ENCODE assay signal across 19 cellular contexts in genomic region chr2:216431457-216431856, GRCh38. TPM values are rescaled to one million over a fixed set of nuclear protein-coding genes. Genes with fewer than 3 reads are reported as not detected.
DNase-seq lines count a peak whose midpoint lies in the region; ATAC-seq, FAIRE-seq and TF ChIP-seq lines count a peak whose summit lies in the region.
"Had no signal": no experiment of that assay in that cellular context is flagged by ENCODE, and none has a peak within 500 bp of the region (broad histone marks: within the 10 kb centered on the region; RNA-seq: fewer than 3 reads in every experiment).

No MANE protein-coding gene starts in this region.

- FAIRE-seq in GM12878 (lab: Jason Lieb, UNC) (no peak), GM12892 (lab: Jason Lieb, UNC) (no peak)
- FAIRE-seq: A549, G401.6, H54 had no signal

- H2AFZ ChIP-seq in GM12878 (ENCODE audit: control insufficient read depth, low read depth, low read length), result no peak overlapping the region
- H2AFZ ChIP-seq: GM23248 had no signal

- H3K4me2 ChIP-seq in GM12878 (ENCODE audit: control insufficient read depth, insufficient read depth), result no peak overlapping the region
- H3K4me2 ChIP-seq: A549 had no signal

- TF ChIP-seq POLR2A in GM12878 (IDR thresholded peaks at IDR 0.05; ENCODE audit: low read depth, low read length) (no peak), GM12892 (IDR thresholded peaks at IDR 0.05; ENCODE audit: low read depth, low read length) (no peak)

- intact Hi-C loops in left cardiac atrium (cut with DNase I) (no loop called here), GM12878 (cut with micrococcal nuclease; ENCODE audit: unreplicated experiment) (no loop called here)

- in situ Hi-C loops in GM12878 (cut with MboI), result no loop called here

- WGBS in GM12878 (ENCODE audit: insufficient coverage, insufficient replicate concordance, low lambda C conversion rate, missing lambda C conversion rate), result 8% methylated on average over 2 of the region's 2 CpGs

- no peaks in the 10 kb centered on the region for H4K20me1 ChIP-seq in GM12878 (ENCODE audit: control insufficient read depth, insufficient read depth)

- no peaks in the 10 kb centered on the region for H3K79me2 ChIP-seq in GM12878 (ENCODE audit: control insufficient read depth, insufficient read depth, low read length)

- H3K36me3 ChIP-seq in right atrium auricular region (peaks cover 78% of the 10 kb centered on the region), GM12878 (ENCODE audit: control insufficient read depth in 2 of 2, insufficient read depth in 2 of 2, low read length in 1 of 2) (peaks cover 5 to 47% of the 10 kb centered on the region in 2 experiments)

- H3K27ac ChIP-seq in right atrium auricular region, result peak overlapping the region; percentile 40 to 67
- H3K27ac ChIP-seq in GM12878 (ENCODE audit: control insufficient read depth, insufficient read depth), result no peak overlapping the region
- H3K27ac ChIP-seq: A549, C4-2B, GM23248 had no signal

- no peak for TF ChIP-seq EP300 in GM12878 (IDR thresholded peaks at IDR 0.05; ENCODE audit: borderline replicate concordance in 1 of 2, control insufficient read depth in 1 of 2, low read depth in 2 of 2, low read length in 2 of 2)

- no peak for ATAC-seq in left cardiac atrium
- no peak for ATAC-seq in GM12878
- ATAC-seq: A549, HCT116 had no signal

- BruUV-seq in GM12878 (replicated peaks; lab: Mats Ljungman, UMichigan), result no TSS peak

- POLR2A ChIA-PET in GM12878 (lab: Charles Lee), result no interaction called here

- TF ChIP-seq CTCF in right atrium auricular region (IDR thresholded peaks at IDR 0.05), result no peak
- TF ChIP-seq CTCF in GM12878 (IDR thresholded peaks at IDR 0.05 in 2 of 3, conservative IDR thresholded peaks at IDR 0.05 in 1 of 3; ENCODE audit: control insufficient read depth in 2 of 3, extremely low read depth in 1 of 3, insufficient read depth in 1 of 3, low read depth in 3 of 3, low read length in 3 of 3), result no peak

- no peak for DNase-seq in right atrium auricular region (ENCODE audit: low spot score)
- DNase-seq in left cardiac atrium, result no peak
- peak; percentile 54 for DNase-seq in NCI-H1694 treated with DMSO at 0.1 percent for 48 hours (lab: John Stamatoyannopoulos, UW)
- DNase-seq in GM12878 (ENCODE audit: low read depth, low spot score), result no peak
- DNase-seq in putamen (ENCODE audit: low spot score), result peak; percentile 70
- DNase-seq in activated CD4-positive, CD25-positive, alpha-beta regulatory T cell treated with anti-CD3 and anti-CD28 coated beads, Interleukin-2, amount 50 U/mL, for 72 hours, result no peak
- DNase-seq in NCI-H128 (lab: John Stamatoyannopoulos, UW; ENCODE audit: unreplicated experiment), result no peak
- DNase-seq in GM12892 (ENCODE audit: insufficient read length), result no peak
- DNase-seq: BE2C; CD4-positive, alpha-beta memory T cell; DMS153; DMS79 treated with DMSO at 0.1 percent for 48 hours; EL; GM23248 had no signal

- H3K27me3 ChIP-seq in right atrium auricular region (no peaks in the 10 kb centered on the region), GM12878 (replicated peaks in 1 of 2; ENCODE audit: control insufficient read depth in 2 of 2, insufficient read depth in 2 of 2, low read length in 1 of 2) (no peaks in the 10 kb centered on the region)
- H3K27me3 ChIP-seq: BE2C had no signal

- TF ChIP-seq RAD21 in GM12878 (IDR thresholded peaks at IDR 0.05; ENCODE audit: insufficient read depth, low read depth, low read length), result no peak

- no peak overlapping the region for H3K9ac ChIP-seq in GM12878 (ENCODE audit: control insufficient read depth, insufficient read depth, low read length)
- H3K9ac ChIP-seq: GM23248 had no signal

- SMC1A ChIA-PET in GM12878 (lab: Charles Lee; ENCODE audit: uncharacterized antibody, unreplicated experiment), result interaction anchor here (1.4 kb wide), 1 partner anchor 17 kb away, joined by 3 read pairs; no protein-coding TSS in a partner anchor

- H3K9me3 ChIP-seq in right atrium auricular region, result no peaks in the 10 kb centered on the region
- H3K9me3 ChIP-seq in GM12878 (replicated peaks; ENCODE audit: control insufficient read depth, insufficient read depth, low read length), result no peaks in the 10 kb centered on the region
- H3K9me3 ChIP-seq: A549, BE2C had no signal

- CTCF ChIA-PET in GM12878 (lab: Yijun Ruan, JAX), result no interaction called here

- no peak overlapping the region for H3K4me3 ChIP-seq in right atrium auricular region
- H3K4me3 ChIP-seq in GM12878, result no peak overlapping the region
- H3K4me3 ChIP-seq: A549, GM23248 had no signal

- RAD21 ChIA-PET in GM12878 (lab: Charles Lee; ENCODE audit: unreplicated experiment), result no interaction called here

- H3K4me1 ChIP-seq in right atrium auricular region (peaks cover 3 to 25% of the 10 kb centered on the region in 2 donors), GM12878 (ENCODE audit: control insufficient read depth, insufficient read depth, low read length) (no peaks in the 10 kb centered on the region)
- H3K4me1 ChIP-seq: A549, BE2C had no signal

TF ChIP-seq in GM12878, 131 proteins besides CTCF, POLR2A, EP300 and RAD21:
- no peak for TF ChIP-seq MXI1 (IDR thresholded peaks at IDR 0.05; ENCODE audit: low read depth, low read length)
- TF ChIP-seq, protein P1, sequence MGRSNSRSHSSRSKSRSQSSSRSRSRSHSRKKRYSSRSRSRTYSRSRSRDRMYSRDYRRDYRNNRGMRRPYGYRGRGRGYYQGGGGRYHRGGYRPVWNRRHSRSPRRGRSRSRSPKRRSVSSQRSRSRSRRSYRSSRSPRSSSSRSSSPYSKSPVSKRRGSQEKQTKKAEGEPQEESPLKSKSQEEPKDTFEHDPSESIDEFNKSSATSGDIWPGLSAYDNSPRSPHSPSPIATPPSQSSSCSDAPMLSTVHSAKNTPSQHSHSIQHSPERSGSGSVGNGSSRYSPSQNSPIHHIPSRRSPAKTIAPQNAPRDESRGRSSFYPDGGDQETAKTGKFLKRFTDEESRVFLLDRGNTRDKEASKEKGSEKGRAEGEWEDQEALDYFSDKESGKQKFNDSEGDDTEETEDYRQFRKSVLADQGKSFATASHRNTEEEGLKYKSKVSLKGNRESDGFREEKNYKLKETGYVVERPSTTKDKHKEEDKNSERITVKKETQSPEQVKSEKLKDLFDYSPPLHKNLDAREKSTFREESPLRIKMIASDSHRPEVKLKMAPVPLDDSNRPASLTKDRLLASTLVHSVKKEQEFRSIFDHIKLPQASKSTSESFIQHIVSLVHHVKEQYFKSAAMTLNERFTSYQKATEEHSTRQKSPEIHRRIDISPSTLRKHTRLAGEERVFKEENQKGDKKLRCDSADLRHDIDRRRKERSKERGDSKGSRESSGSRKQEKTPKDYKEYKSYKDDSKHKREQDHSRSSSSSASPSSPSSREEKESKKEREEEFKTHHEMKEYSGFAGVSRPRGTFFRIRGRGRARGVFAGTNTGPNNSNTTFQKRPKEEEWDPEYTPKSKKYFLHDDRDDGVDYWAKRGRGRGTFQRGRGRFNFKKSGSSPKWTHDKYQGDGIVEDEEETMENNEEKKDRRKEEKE (IDR thresholded peaks at IDR 0.05), result no peak
- no peak for TF ChIP-seq BMI1 (IDR thresholded peaks at IDR 0.05; ENCODE audit: borderline replicate concordance)
- no peak for TF ChIP-seq RCOR1 (conservative IDR thresholded peaks at IDR 0.05; ENCODE audit: low read depth, low read length)
- no peak for TF ChIP-seq FOS (IDR thresholded peaks at IDR 0.05; ENCODE audit: borderline replicate concordance, extremely low read depth, insufficient read length)
- TF ChIP-seq JUNB (IDR thresholded peaks at IDR 0.05), result peak; percentile 7; the same call in 1 of the 2 replicates
TF ChIP-seq in GM12878: peak in this region for 1.

RNA-seq across cellular contexts. Expression of gene SMARCAL1, which starts 19.2 kb away (rescaled TPM):
- 10 to 100 TPM; 12.1 to 16.0 TPM for total RNA-seq in right atrium auricular region
- 10 to 100 TPM in 1 of 2 donors, 1 to 10 TPM in 1; 8.4 to 12.0 TPM for total RNA-seq in left cardiac atrium
- total RNA-seq in GM12878 (2013; cell fraction: nucleolus; rRNA removed), result 95.5 and 96.6 TPM in 2 replicates
- total RNA-seq in GM12878 (2014; rRNA removed), result 16.3 and 20.6 TPM in 2 replicates
- total RNA-seq in GM12878 (2014; rRNA removed; fragmentation: Illumina TruSeq; extraction: Trizol), result 15.5 and 16.1 TPM in 2 replicates
- total RNA-seq in GM12878 (2021), result 22.5 and 24.6 TPM in 2 replicates
- polyA plus RNA-seq in GM12878 (2011; ENCODE audit: low read depth), result 14.4 TPM
- polyA plus RNA-seq in GM12878 (2011; rRNA removed), result 24.0 and 31.7 TPM in 2 replicates
- polyA plus RNA-seq in GM12878 (2011; cell fraction: cytosol; rRNA removed), result 30.5 and 33.7 TPM in 2 replicates
- polyA plus RNA-seq in GM12878 (2011; cell fraction: nucleus; rRNA removed), result 34.4 and 38.4 TPM in 2 replicates
- polyA plus RNA-seq in GM12878 (2012), result 15.8 and 19.3 TPM in 2 replicates
- 15.9 and 22.2 TPM in 2 replicates for polyA plus RNA-seq in GM12878 (2014; fragmentation: Illumina TruSeq; extraction: Trizol)
- 10 to 100 TPM; 10.8 to 11.4 TPM for polyA plus RNA-seq in GM12878 (2014; fragmentation: Nextera tagmentation; extraction: Ambion mirVana)
- polyA plus RNA-seq in GM12878 (2014; rRNA removed), result 21.3 and 23.3 TPM in 2 replicates
- polyA plus RNA-seq in GM12878 (2016; fragmentation: Nextera tagmentation; extraction: Ambion mirVana), result 10 to 100 TPM; 31.3 to 32.9 TPM
- 58.6 and 65.2 TPM in 2 replicates for polyA minus RNA-seq in GM12878 (2011; rRNA and poly(A)+ RNA removed)
- polyA minus RNA-seq in GM12878 (2011; cell fraction: cytosol; rRNA and poly(A)+ RNA removed), result 12.3 and 18.9 TPM in 2 replicates
- polyA minus RNA-seq in GM12878 (2011; cell fraction: nucleus; rRNA and poly(A)+ RNA removed), result 52.5 and 77.1 TPM in 2 replicates
- polyA plus RNA-seq in GM12892 (2012; ENCODE audit: missing spikeins), result 17.8 TPM

RNA-seq across cellular contexts. Expression of gene MARCHF4, which starts 59.2 kb away (rescaled TPM):
- total RNA-seq in right atrium auricular region (under 1 TPM in 1 of 2 donors, not detected in 1; 0.08 TPM), left cardiac atrium (under 1 TPM in 1 of 2 donors, not detected in 1; 0.34 TPM), GM12878 (2014; rRNA removed) (not detected in 2 replicates), GM12878 (2014; rRNA removed; fragmentation: Illumina TruSeq; extraction: Trizol) (not detected in 2 replicates), GM12878 (2021) (not detected in 2 replicates)
- not detected in 2 replicates for total RNA-seq in GM12878 (2013; cell fraction: nucleolus; rRNA removed)
- polyA plus RNA-seq in GM12878 (2011; ENCODE audit: low read depth), result not detected
- polyA plus RNA-seq in GM12878 (2011; rRNA removed) (not detected in 2 replicates), GM12878 (2014; fragmentation: Illumina TruSeq; extraction: Trizol) (not detected in 2 replicates), GM12878 (2014; fragmentation: Nextera tagmentation; extraction: Ambion mirVana) (not detected), GM12878 (2014; rRNA removed) (not detected in 2 replicates), GM12878 (2016; fragmentation: Nextera tagmentation; extraction: Ambion mirVana) (not detected)
- polyA plus RNA-seq in GM12878 (2011; cell fraction: cytosol; rRNA removed), result not detected in 2 replicates
- not detected in 2 replicates for polyA plus RNA-seq in GM12878 (2011; cell fraction: nucleus; rRNA removed)
- not detected in 2 replicates for polyA plus RNA-seq in GM12878 (2012)
- not detected in 2 replicates for polyA minus RNA-seq in GM12878 (2011; rRNA and poly(A)+ RNA removed)
- polyA minus RNA-seq in GM12878 (2011; cell fraction: cytosol; rRNA and poly(A)+ RNA removed), result not detected in 2 replicates
- not detected in 2 replicates for polyA minus RNA-seq in GM12878 (2011; cell fraction: nucleus; rRNA and poly(A)+ RNA removed)
- polyA plus RNA-seq in GM12892 (2012; ENCODE audit: missing spikeins), result not detected
- total RNA-seq: CD4-positive, alpha-beta memory T cell had no signal
- polyA plus RNA-seq: CD4-positive, alpha-beta memory T cell had no signal

Comparison
In these comparisons a context has a peak if more than half of its experiments do, and no peak if none do; other contexts are left out.
1. DNase-seq: peak in NCI-H1694 treated with DMSO at 0.1 percent for 48 hours (single experiment) and putamen (single experiment); none in right atrium auricular region (single experiment), left cardiac atrium (single experiment), GM12878 (single experiment), activated CD4-positive, CD25-positive, alpha-beta regulatory T cell treated with anti-CD3 and anti-CD28 coated beads, Interleukin-2, amount 50 U/mL, for 72 hours (single experiment), NCI-H128 (single experiment) and GM12892 (single experiment).